ENCODE assay signal across 23 cellular contexts in genomic region chr22:45483918-45484499, GRCh38. TPM values are rescaled to one million over a fixed set of nuclear protein-coding genes. Genes with fewer than 3 reads are reported as not detected.
DNase-seq lines count a peak whose midpoint lies in the region; ATAC-seq and TF ChIP-seq lines count a peak whose summit lies in the region.
"Had no signal": no experiment of that assay in that cellular context is flagged by ENCODE, and none has a peak within 500 bp of the region (broad histone marks: within the 10 kb centered on the region; RNA-seq: fewer than 3 reads in every experiment).

No MANE protein-coding gene starts in this region.

- DNase-seq in activated effector memory CD4-positive, alpha-beta T cell treated with anti-CD3 and anti-CD28 coated beads, Interleukin-2, amount 50 U/mL, for 16 hours: peak; percentile 31
- no peak for DNase-seq in activated effector memory CD4-positive, alpha-beta T cell treated with Interleukin-2 at 50 U/mL for 16 hours
- DNase-seq in hepatocyte (ENCODE audit: low spot score) (peak; percentile 71), mesenteric fat pad (ENCODE audit: low spot score) (peak; percentile 71), AML-193 (lab: John Stamatoyannopoulos, UW) (no peak)
- no peak for DNase-seq in stimulated activated effector memory CD8-positive, alpha-beta T cell treated with anti-CD3 and anti-CD28 coated beads, Interleukin-12 subunit alpha, Interleukin-12 subunit beta, amount 100 ng/mL, for 72 hours (ENCODE audit: low spot score in 2 of 2)
- DNase-seq in stimulated activated CD4-positive, alpha-beta T cell treated with anti-CD3 and anti-CD28 coated beads, Interleukin-15, amount 100 ng/mL, for 24 hours: no peak
- DNase-seq: BE2C; CD4-positive, CD25-positive, alpha-beta regulatory T cell; COR-L47; DMS153; HCEC 1CT; MV-4-11; NCI-H187 treated with DMSO at 0.1 percent for 48 hours; NCI-H226; NCI-H524; SJCRH30 had no signal

- WGBS in hepatocyte (ENCODE audit: low lambda C conversion rate, missing lambda C conversion rate): 65% methylated on average over 5 of the region's 5 CpGs

- H3K4me1 ChIP-seq in hepatocyte (ENCODE audit: insufficient read depth): peaks cover 7% of the 10 kb centered on the region
- H3K4me1 ChIP-seq: BE2C, SJCRH30 had no signal

- H3K9me2 ChIP-seq in hepatocyte (replicated peaks; ENCODE audit: insufficient read depth): no peaks in the 10 kb centered on the region

- peak overlapping the region; percentile 84 for H3K27ac ChIP-seq in hepatocyte
- H3K27ac ChIP-seq: 22Rv1, RWPE1, SJCRH30 had no signal

- no peak overlapping the region for H3K4me2 ChIP-seq in hepatocyte
- H3K4me2 ChIP-seq: GM23338 had no signal

- H3K79me2 ChIP-seq in hepatocyte: no peaks in the 10 kb centered on the region

- H3K36me3 Mint-ChIP-seq in stimulated activated effector memory CD8-positive, alpha-beta T cell treated with anti-CD3 and anti-CD28 coated beads, Interleukin-12 subunit alpha, Interleukin-12 subunit beta, amount 100 ng/mL, for 72 hours: no peaks in the 10 kb centered on the region

- H3K9me3 ChIP-seq in hepatocyte (ENCODE audit: low read depth): no peaks in the 10 kb centered on the region
- H3K9me3 ChIP-seq: BE2C had no signal

- no peaks in the 10 kb centered on the region for H3K27me3 ChIP-seq in hepatocyte
- H3K27me3 ChIP-seq: BE2C, SJCRH30 had no signal

- no peak overlapping the region for H2AFZ ChIP-seq in hepatocyte
- H2AFZ ChIP-seq: GM23338 had no signal

- TF ChIP-seq CTCF in hepatocyte (IDR thresholded peaks at IDR 0.05; ENCODE audit: poor library complexity): no peak

- no peak overlapping the region for H3K27ac Mint-ChIP-seq in stimulated activated effector memory CD8-positive, alpha-beta T cell treated with anti-CD3 and anti-CD28 coated beads, Interleukin-12 subunit alpha, Interleukin-12 subunit beta, amount 100 ng/mL, for 72 hours
- H3K27ac Mint-ChIP-seq: CD4-positive, CD25-positive, alpha-beta regulatory T cell; GM23338 had no signal

- no peak overlapping the region for H3K4me3 ChIP-seq in hepatocyte
- H3K4me3 ChIP-seq: GM12878, GM23338, K562, SJCRH30 had no signal

- no peaks in the 10 kb centered on the region for H3K36me3 ChIP-seq in hepatocyte (replicated peaks; ENCODE audit: insufficient read depth, low read depth)
- H3K36me3 ChIP-seq: BE2C, SJCRH30 had no signal

- H3K4me3 Mint-ChIP-seq in stimulated activated effector memory CD8-positive, alpha-beta T cell treated with anti-CD3 and anti-CD28 coated beads, Interleukin-12 subunit alpha, Interleukin-12 subunit beta, amount 100 ng/mL, for 72 hours: no peak overlapping the region
- H3K4me3 Mint-ChIP-seq: CD4-positive, CD25-positive, alpha-beta regulatory T cell; GM23338 had no signal

- ATAC-seq in stimulated activated effector memory CD8-positive, alpha-beta T cell treated with anti-CD3 and anti-CD28 coated beads, Interleukin-12 subunit alpha, Interleukin-12 subunit beta, amount 100 ng/mL, for 72 hours: peak; percentile 8
- no peak for ATAC-seq in HG02678 (IDR thresholded peaks at IDR 0.05; ENCODE audit: unreplicated experiment)
- ATAC-seq: GM12878, GM23338, K562 had no signal

- H3K4me1 Mint-ChIP-seq in stimulated activated effector memory CD8-positive, alpha-beta T cell treated with anti-CD3 and anti-CD28 coated beads, Interleukin-12 subunit alpha, Interleukin-12 subunit beta, amount 100 ng/mL, for 72 hours: no peaks in the 10 kb centered on the region
- H3K4me1 Mint-ChIP-seq: CD4-positive, CD25-positive, alpha-beta regulatory T cell; GM23338 had no signal

- H3K9me3 Mint-ChIP-seq in stimulated activated effector memory CD8-positive, alpha-beta T cell treated with anti-CD3 and anti-CD28 coated beads, Interleukin-12 subunit alpha, Interleukin-12 subunit beta, amount 100 ng/mL, for 72 hours: no peaks in the 10 kb centered on the region

- no peaks in the 10 kb centered on the region for H4K20me1 ChIP-seq in hepatocyte (ENCODE audit: insufficient read depth, poor library complexity, severe bottlenecking)

RNA-seq across cellular contexts. Expression of gene FBLN1, which starts 18.7 kb away (rescaled TPM):
- total RNA-seq in hepatocyte (185 and 201 TPM in 2 replicates), mesenteric fat pad (224 TPM)
- polyA plus RNA-seq in hepatocyte: 669 and 709 TPM in 2 replicates
- polyA plus RNA-seq: CD4-positive, CD25-positive, alpha-beta regulatory T cell; K562 had no signal

Comparison
In these comparisons a context has a peak if more than half of its experiments do, and no peak if none do; other contexts are left out.
1. DNase-seq: peak in activated effector memory CD4-positive, alpha-beta T cell treated with anti-CD3 and anti-CD28 coated beads, Interleukin-2, amount 50 U/mL, for 16 hours (single experiment), hepatocyte (single experiment) and mesenteric fat pad (single experiment); none in activated effector memory CD4-positive, alpha-beta T cell treated with Interleukin-2 at 50 U/mL for 16 hours (single experiment), stimulated activated effector memory CD8-positive, alpha-beta T cell treated with anti-CD3 and anti-CD28 coated beads, Interleukin-12 subunit alpha, Interleukin-12 subunit beta, amount 100 ng/mL, for 72 hours (0 of 2), AML-193 (0 of 2) and stimulated activated CD4-positive, alpha-beta T cell treated with anti-CD3 and anti-CD28 coated beads, Interleukin-15, amount 100 ng/mL, for 24 hours (single experiment).